ENCODE assay signal across 11 cellular contexts in the genomic region with DNA sequence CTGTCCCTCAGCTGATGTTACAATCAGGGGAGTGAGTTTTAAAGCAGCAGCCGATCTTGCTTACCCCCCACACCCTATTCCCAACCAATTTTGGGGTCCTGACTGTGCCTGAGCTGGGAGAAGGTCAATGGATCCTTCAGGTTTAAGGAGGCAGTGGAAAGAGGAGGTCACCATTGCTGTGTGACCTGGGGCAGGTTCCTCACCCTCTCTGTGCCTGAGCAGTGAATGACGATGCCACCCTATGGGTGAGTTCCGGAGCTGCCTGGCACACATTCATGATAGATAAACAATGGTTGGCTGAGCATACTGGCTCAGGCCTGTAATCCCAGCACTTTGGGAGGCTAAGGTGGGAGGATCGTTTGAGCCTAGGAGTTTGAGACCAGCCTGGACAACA. TPM values are rescaled to one million over a fixed set of nuclear protein-coding genes. Genes with fewer than 3 reads are reported as not detected.
DNase-seq lines count a peak whose midpoint lies in the region; ATAC-seq, FAIRE-seq and TF ChIP-seq lines count a peak whose summit lies in the region.
"Had no signal": no experiment of that assay in that cellular context is flagged by ENCODE, and none has a peak within 500 bp of the region (broad histone marks: within the 10 kb centered on the region; RNA-seq: fewer than 3 reads in every experiment).

No MANE protein-coding gene starts in this region.

- H3K36me3 ChIP-seq in heart left ventricle, result peaks cover 0 to 8% (median 0%) of the 10 kb centered on the region in 9 donors
- no peaks in the 10 kb centered on the region for H3K36me3 ChIP-seq in astrocyte (ENCODE audit: insufficient read depth, low read length)
- no peaks in the 10 kb centered on the region for H3K36me3 ChIP-seq in naive thymus-derived CD4-positive, alpha-beta T cell (ENCODE audit: control insufficient read depth in 2 of 3, insufficient read depth in 3 of 3, low read length in 3 of 3)
- H3K36me3 ChIP-seq in uterus, result no peaks in the 10 kb centered on the region

- no peak overlapping the region for H3K4me2 ChIP-seq in astrocyte (ENCODE audit: low read length)

- CTCF ChIA-PET in naive thymus-derived CD4-positive, alpha-beta T cell (lab: Charles Lee), result interaction anchor here (0.7 to 4.9 kb wide), 3 partner anchors 9 to 22 kb away, joined by 3 to 73 read pairs (median 3); partner anchors contain the start of gene JUND

- H2AFZ ChIP-seq in astrocyte (ENCODE audit: low read depth, low read length), result no peak overlapping the region

- H3K79me2 ChIP-seq in astrocyte (ENCODE audit: insufficient read depth, low read length), result no peaks in the 10 kb centered on the region

- ATAC-seq in heart left ventricle (no peak), Right ventricle myocardium inferior (no peak), SK-N-SH treated with all-trans-retinoic acid at 6 μM for 48 hours (no peak), HG03039 (IDR thresholded peaks at IDR 0.05; ENCODE audit: unreplicated experiment) (no peak)
- no peak for ATAC-seq in naive thymus-derived CD4-positive, alpha-beta T cell

- no peak for FAIRE-seq in astrocyte (lab: Jason Lieb, UNC)

- peak overlapping the region in 11 of 12 donors; percentile 74 to 100 (median 98) for H3K27ac ChIP-seq in heart left ventricle
- no peak overlapping the region for H3K27ac ChIP-seq in astrocyte (ENCODE audit: low read depth, low read length)
- H3K27ac ChIP-seq in naive thymus-derived CD4-positive, alpha-beta T cell (ENCODE audit: low read depth, low read length), result peak overlapping the region; percentile 64
- peak overlapping the region; percentile 100 for H3K27ac ChIP-seq in uterus
- H3K27ac ChIP-seq: SJSA1 had no signal

- DNase-seq in heart left ventricle (no peak), Right ventricle myocardium inferior (ENCODE audit: missing footprints) (no peak), astrocyte (ENCODE audit: low read depth) (no peak), uterus (peak in 1 of 2 donors; percentile 16), NCI-H748 (lab: John Stamatoyannopoulos, UW; ENCODE audit: unreplicated experiment) (no peak)
- no peak for DNase-seq in naive thymus-derived CD4-positive, alpha-beta T cell
- DNase-seq: NCI-H510A had no signal

- no peaks in the 10 kb centered on the region for H3K9me3 Mint-ChIP-seq in astrocyte (ENCODE audit: unreplicated experiment)
- peaks cover 0 to 3% (median 0%) of the 10 kb centered on the region in 11 donors for H3K9me3 Mint-ChIP-seq in naive thymus-derived CD4-positive, alpha-beta T cell

- no peaks in the 10 kb centered on the region for H4K20me1 ChIP-seq in astrocyte (ENCODE audit: insufficient read depth, low read length)

- no peak for TF ChIP-seq CTCF in heart left ventricle (IDR thresholded peaks at IDR 0.05)
- no peak for TF ChIP-seq CTCF in astrocyte (IDR thresholded peaks at IDR 0.05; ENCODE audit: insufficient read depth, low read depth, low read length)
- no peak for TF ChIP-seq CTCF in uterus (IDR thresholded peaks at IDR 0.05)

- H3K27ac Mint-ChIP-seq in astrocyte (ENCODE audit: unreplicated experiment), result no peak overlapping the region
- peak overlapping the region; percentile 54 to 89 (median 73) for H3K27ac Mint-ChIP-seq in naive thymus-derived CD4-positive, alpha-beta T cell

- no peak overlapping the region for H3K9ac ChIP-seq in astrocyte (ENCODE audit: low read length)

- H3K4me1 ChIP-seq in heart left ventricle (peaks cover 18 to 64% (median 52%) of the 10 kb centered on the region in 12 donors), astrocyte (ENCODE audit: insufficient read depth, low read length) (peaks cover 32% of the 10 kb centered on the region), uterus (peaks cover 5 to 37% of the 10 kb centered on the region in 2 donors)
- peaks cover 22 to 31% of the 10 kb centered on the region in 2 donors for H3K4me1 ChIP-seq in naive thymus-derived CD4-positive, alpha-beta T cell (ENCODE audit: control insufficient read depth in 2 of 2, insufficient read depth in 2 of 2, low read length in 2 of 2)

- H3K27me3 ChIP-seq in heart left ventricle (no peaks in the 10 kb centered on the region), astrocyte (ENCODE audit: insufficient read depth, low read length) (no peaks in the 10 kb centered on the region), uterus (no peaks in the 10 kb centered on the region)
- no peaks in the 10 kb centered on the region for H3K27me3 ChIP-seq in naive thymus-derived CD4-positive, alpha-beta T cell (ENCODE audit: control insufficient read depth in 2 of 2, insufficient read depth in 2 of 2, low read length in 2 of 2)
- H3K27me3 ChIP-seq: SJSA1 had no signal

- TF ChIP-seq POLR2A in heart left ventricle (IDR thresholded peaks at IDR 0.05) (no peak), uterus (IDR thresholded peaks at IDR 0.05) (no peak)

- H3K4me1 Mint-ChIP-seq in astrocyte (ENCODE audit: low read depth, unreplicated experiment), result peaks cover 24% of the 10 kb centered on the region
- peaks cover 10 to 42% (median 33%) of the 10 kb centered on the region in 7 donors for H3K4me1 Mint-ChIP-seq in naive thymus-derived CD4-positive, alpha-beta T cell

- 64 to 81% (median 67%) methylated on average over 3 to 4 of the region's 4 CpGs for WGBS in heart left ventricle, 4 donors

- H3K4me3 ChIP-seq in heart left ventricle (no peak overlapping the region), astrocyte (ENCODE audit: insufficient read depth, low read depth, low read length) (no peak overlapping the region), uterus (no peak overlapping the region)
- no peak overlapping the region for H3K4me3 ChIP-seq in naive thymus-derived CD4-positive, alpha-beta T cell (ENCODE audit: low read length)
- H3K4me3 ChIP-seq: mucosa of descending colon, SJSA1 had no signal

- peak overlapping the region; percentile 14 for H3K4me3 Mint-ChIP-seq in astrocyte (ENCODE audit: unreplicated experiment)
- peak overlapping the region in 6 of 10 donors; percentile 27 to 59 (median 34) for H3K4me3 Mint-ChIP-seq in naive thymus-derived CD4-positive, alpha-beta T cell

- H3K27me3 Mint-ChIP-seq in astrocyte (ENCODE audit: low read depth, unreplicated experiment), result no peaks in the 10 kb centered on the region
- no peaks in the 10 kb centered on the region for H3K27me3 Mint-ChIP-seq in naive thymus-derived CD4-positive, alpha-beta T cell

- H3K9me3 ChIP-seq in heart left ventricle, result no peaks in the 10 kb centered on the region
- no peaks in the 10 kb centered on the region for H3K9me3 ChIP-seq in astrocyte (ENCODE audit: insufficient read depth, low read depth, low read length)
- no peaks in the 10 kb centered on the region for H3K9me3 ChIP-seq in naive thymus-derived CD4-positive, alpha-beta T cell (ENCODE audit: control insufficient read depth in 2 of 3, low read length in 3 of 3)
- no peaks in the 10 kb centered on the region for H3K9me3 ChIP-seq in uterus
- H3K9me3 ChIP-seq: mucosa of descending colon, SJSA1 had no signal

- no peaks in the 10 kb centered on the region for H3K36me3 Mint-ChIP-seq in astrocyte (ENCODE audit: low read depth, unreplicated experiment)
- H3K36me3 Mint-ChIP-seq in naive thymus-derived CD4-positive, alpha-beta T cell, result peaks cover 0 to 23% (median 0%) of the 10 kb centered on the region in 5 donors

- intact Hi-C loops in heart left ventricle (cut with DNase I), result no loop called here
- intact Hi-C loops in Right ventricle myocardium inferior (cut with DNase I), result no loop called here
- intact Hi-C loops in naive thymus-derived CD4-positive, alpha-beta T cell (cut with micrococcal nuclease), result no loop called here
- intact Hi-C loops in uterus (cut with DNase I; ENCODE audit: low total_unique reads), result no loop called here

- POLR2A ChIA-PET in naive thymus-derived CD4-positive, alpha-beta T cell (lab: Charles Lee), result interaction anchor here (1.1 to 6.7 kb wide), 6 partner anchors 9 to 22 kb away, joined by 4 to 351 read pairs (median 100); partner anchors contain the start of genes JUND and LSM4

TF ChIP-seq in SK-N-SH treated with all-trans-retinoic acid at 6 μM for 48 hours, 23 proteins besides CTCF, POLR2A, EP300 and RAD21 (continues in another document):
- TF ChIP-seq BACH2 (CRISPR knock-in tag; IDR thresholded peaks at IDR 0.05; ENCODE audit: borderline replicate concordance), result no peak
- TF ChIP-seq RARB (CRISPR knock-in tag; IDR thresholded peaks at IDR 0.05), result no peak

RNA-seq across cellular contexts. Expression of gene JUND, which starts 20.3 kb away (rescaled TPM):
- total RNA-seq in heart left ventricle (100 to 1,000 TPM in 7 of 9 donors, 10 to 100 TPM in 2; 80.2 to 352 (median 137) TPM), Right ventricle myocardium inferior (113 TPM), astrocyte (151 and 161 TPM in 2 replicates), uterus (100 to 1,000 TPM; 152 to 386 (median 290) TPM)
- polyA plus RNA-seq in heart left ventricle, result 100 to 1,000 TPM; 114 to 236 TPM
- 1,000 to 10,000 TPM in 2 of 5 experiments, 100 to 1,000 TPM in 3; 196 to 1,360 (median 279) TPM for total RNA-seq in naive thymus-derived CD4-positive, alpha-beta T cell
- 10 to 100 TPM; 29.0 to 67.3 TPM for polyA plus RNA-seq in naive thymus-derived CD4-positive, alpha-beta T cell

RNA-seq across cellular contexts. Expression of gene LSM4, which starts 21.2 kb away (rescaled TPM):
- total RNA-seq in heart left ventricle (100 to 1,000 TPM in 5 of 9 donors, 10 to 100 TPM in 4; 65.8 to 167 (median 101) TPM), Right ventricle myocardium inferior (106 TPM), astrocyte (102 and 127 TPM in 2 replicates), uterus (100 to 1,000 TPM in 1 of 4 donors, 10 to 100 TPM in 2, 1 to 10 TPM in 1; 8.8 to 120 (median 64.2) TPM)
- 100 to 1,000 TPM; 127 to 171 TPM for polyA plus RNA-seq in heart left ventricle
- 100 to 1,000 TPM in 1 of 5 experiments, 10 to 100 TPM in 4; 45.3 to 131 (median 56.2) TPM for total RNA-seq in naive thymus-derived CD4-positive, alpha-beta T cell
- 100 to 1,000 TPM; 123 to 163 TPM for polyA plus RNA-seq in naive thymus-derived CD4-positive, alpha-beta T cell

RNA-seq across cellular contexts. Expression of gene IQCN, which starts 27.5 kb away (rescaled TPM):
- total RNA-seq in heart left ventricle (1 to 10 TPM in 4 of 9 donors, under 1 TPM in 5; 0.24 to 2.4 (median 0.75) TPM), Right ventricle myocardium inferior (0.43 TPM), astrocyte (1.3 and 1.7 TPM in 2 replicates), uterus (10 to 100 TPM in 1 of 4 donors, 1 to 10 TPM in 3; 1.0 to 41.1 (median 3.0) TPM)
- 1 to 10 TPM in 1 of 2 donors, under 1 TPM in 1; 0.28 to 2.8 TPM for polyA plus RNA-seq in heart left ventricle
- 10 to 100 TPM in 2 of 5 experiments, 1 to 10 TPM in 3; 4.7 to 28.3 (median 9.1) TPM for total RNA-seq in naive thymus-derived CD4-positive, alpha-beta T cell
- under 1 TPM; 0.19 to 0.24 TPM for polyA plus RNA-seq in naive thymus-derived CD4-positive, alpha-beta T cell

RNA-seq across cellular contexts. Expression of gene PGPEP1, which starts 38.7 kb away (rescaled TPM):
- total RNA-seq in heart left ventricle (10 to 100 TPM; 22.5 to 58.6 (median 44.6) TPM), Right ventricle myocardium inferior (29.3 TPM), astrocyte (20.6 and 28.4 TPM in 2 replicates), uterus (10 to 100 TPM; 21.2 to 67.9 (median 38.1) TPM)
- 10 to 100 TPM; 26.7 to 31.8 TPM for polyA plus RNA-seq in heart left ventricle
- total RNA-seq in naive thymus-derived CD4-positive, alpha-beta T cell, result 10 to 100 TPM; 26.6 to 57.1 (median 43.8) TPM
- 10 to 100 TPM in 1 of 2 donors, 1 to 10 TPM in 1; 9.4 to 11.1 TPM for polyA plus RNA-seq in naive thymus-derived CD4-positive, alpha-beta T cell
